8 cellular contexts compared by ENCODE assay signal in genomic region chr14:68814376-68815287, GRCh38. TPM values are rescaled to one million over a fixed set of nuclear protein-coding genes. Genes with fewer than 3 reads are reported as not detected.
A peak's percentile ranks its signal among the peaks of the same experiment; 100 is the strongest.
DNase-seq lines count a peak whose midpoint lies in the region; ATAC-seq and TF ChIP-seq lines count a peak whose summit lies in the region.

No MANE protein-coding gene starts in this region.

- no peaks in the 10 kb centered on the region for H3K36me3 ChIP-seq in GM06990 (ENCODE audit: control insufficient read depth, insufficient read depth, low read length)
- H3K36me3 ChIP-seq in OCI-LY1 (ENCODE audit: insufficient read depth, low read length) = no peaks in the 10 kb centered on the region
- no peaks in the 10 kb centered on the region for H3K36me3 ChIP-seq in left ventricle myocardium inferior

- peak overlapping the region; percentile 72 for H3K9ac ChIP-seq in OCI-LY1 (ENCODE audit: low read length)

- no peaks in the 10 kb centered on the region for H3F3A ChIP-seq in OCI-LY1 (ENCODE audit: insufficient read depth, low read length)

- ATAC-seq in HG03565 (IDR thresholded peaks at IDR 0.05; ENCODE audit: unreplicated experiment) = no peak

- H3K9me3 Mint-ChIP-seq in activated naive CD4-positive, alpha-beta T cell treated with anti-CD3 and anti-CD28 coated beads, Interleukin-2, amount 50 U/mL, for 24 hours = no peaks in the 10 kb centered on the region

- H3K4me3 Mint-ChIP-seq in activated naive CD4-positive, alpha-beta T cell treated with anti-CD3 and anti-CD28 coated beads, Interleukin-2, amount 50 U/mL, for 24 hours = peak overlapping the region; percentile 84

- peak overlapping the region; percentile 99 for H3K27ac Mint-ChIP-seq in activated naive CD4-positive, alpha-beta T cell treated with anti-CD3 and anti-CD28 coated beads, Interleukin-2, amount 50 U/mL, for 24 hours

- H3K27me3 ChIP-seq in GM06990 (replicated peaks; ENCODE audit: control insufficient read depth, insufficient read depth, low read length) (no peaks in the 10 kb centered on the region), OCI-LY1 (ENCODE audit: insufficient read depth, low read length) (no peaks in the 10 kb centered on the region), left ventricle myocardium inferior (ENCODE audit: low read depth) (no peaks in the 10 kb centered on the region)

- TF ChIP-seq CTCF in GM06990 (IDR thresholded peaks at IDR 0.05; ENCODE audit: insufficient read depth, low read length, poor library complexity, severe bottlenecking) (no peak), OCI-LY1 (IDR thresholded peaks at IDR 0.05; ENCODE audit: low read length) (no peak), left ventricle myocardium inferior (IDR thresholded peaks at IDR 0.05; ENCODE audit: borderline replicate concordance) (no peak)

- H3K4me3 ChIP-seq in GM06990 (replicated peaks; ENCODE audit: low read depth, low read length) (peak overlapping the region; percentile 50), OCI-LY1 (ENCODE audit: low read depth, low read length, poor library complexity, severe bottlenecking) (peak overlapping the region; percentile 57), left ventricle myocardium inferior (peak overlapping the region; percentile 69)

- no peaks in the 10 kb centered on the region for H4K20me1 ChIP-seq in OCI-LY1 (ENCODE audit: insufficient read depth, low read length)

- H3K9me2 ChIP-seq in OCI-LY1 (ENCODE audit: low read depth, low read length) = no peaks in the 10 kb centered on the region

- no peaks in the 10 kb centered on the region for H3K79me2 ChIP-seq in OCI-LY1 (ENCODE audit: insufficient read depth, low read length)

- peak; percentile 68 for DNase-seq in GM06990 (ENCODE audit: extremely low read depth, insufficient read length)
- DNase-seq in H4 (ENCODE audit: low spot score) = peak; percentile 87
- DNase-seq in left ventricle myocardium inferior = no peak
- DNase-seq in retina = peak; percentile 79
- no peak for DNase-seq in occipital lobe (lab: John Stamatoyannopoulos, UW)

- H3K36me3 Mint-ChIP-seq in activated naive CD4-positive, alpha-beta T cell treated with anti-CD3 and anti-CD28 coated beads, Interleukin-2, amount 50 U/mL, for 24 hours = no peaks in the 10 kb centered on the region

- peaks cover 77% of the 10 kb centered on the region for H3K4me1 Mint-ChIP-seq in activated naive CD4-positive, alpha-beta T cell treated with anti-CD3 and anti-CD28 coated beads, Interleukin-2, amount 50 U/mL, for 24 hours

- no peak overlapping the region for H2AFZ ChIP-seq in OCI-LY1 (ENCODE audit: low read length)

- H3K4me1 ChIP-seq in OCI-LY1 (ENCODE audit: insufficient read depth, low read length, severe bottlenecking) (peaks cover 62% of the 10 kb centered on the region), left ventricle myocardium inferior (peaks cover 44% of the 10 kb centered on the region)

- H3K4me2 ChIP-seq in OCI-LY1 (ENCODE audit: low read length) = peak overlapping the region; percentile 78

- H3K27me3 Mint-ChIP-seq in activated naive CD4-positive, alpha-beta T cell treated with anti-CD3 and anti-CD28 coated beads, Interleukin-2, amount 50 U/mL, for 24 hours = no peaks in the 10 kb centered on the region

- peak overlapping the region; percentile 93 for H3K27ac ChIP-seq in OCI-LY1 (ENCODE audit: low read depth, low read length, poor library complexity, severe bottlenecking)
- H3K27ac ChIP-seq in left ventricle myocardium inferior (replicated peaks) = peak overlapping the region; percentile 99

- H3K9me3 ChIP-seq in OCI-LY1 (ENCODE audit: low read length) = no peaks in the 10 kb centered on the region
- H3K9me3 ChIP-seq in left ventricle myocardium inferior (replicated peaks) = no peaks in the 10 kb centered on the region

- intact Hi-C loops in left ventricle myocardium inferior (cut with micrococcal nuclease) = loop anchor here (5.0 kb wide), 1 partner anchor 567 kb away; no protein-coding TSS in a partner anchor

RNA-seq across cellular contexts. Expression of gene ZFP36L1, which starts 21.8 kb away (rescaled TPM):
- total RNA-seq in H4 (2014; rRNA removed; shearing (Covaris generic)) = 27.7 and 31.0 TPM in 2 replicates
- 48.0 TPM for total RNA-seq in left ventricle myocardium inferior
- total RNA-seq in occipital lobe = 7.3 TPM

Comparison
In these comparisons a context has a peak if more than half of its experiments do, and no peak if none do; other contexts are left out.
1. DNase-seq: peak in GM06990 (single experiment), H4 (single experiment) and retina (single experiment); none in left ventricle myocardium inferior (single experiment) and occipital lobe (single experiment).
2. Peak in every context shown above with its lines, with median percentiles within 50 percentile points of each other: H3K4me3 ChIP-seq.